In the genomic region with DNA sequence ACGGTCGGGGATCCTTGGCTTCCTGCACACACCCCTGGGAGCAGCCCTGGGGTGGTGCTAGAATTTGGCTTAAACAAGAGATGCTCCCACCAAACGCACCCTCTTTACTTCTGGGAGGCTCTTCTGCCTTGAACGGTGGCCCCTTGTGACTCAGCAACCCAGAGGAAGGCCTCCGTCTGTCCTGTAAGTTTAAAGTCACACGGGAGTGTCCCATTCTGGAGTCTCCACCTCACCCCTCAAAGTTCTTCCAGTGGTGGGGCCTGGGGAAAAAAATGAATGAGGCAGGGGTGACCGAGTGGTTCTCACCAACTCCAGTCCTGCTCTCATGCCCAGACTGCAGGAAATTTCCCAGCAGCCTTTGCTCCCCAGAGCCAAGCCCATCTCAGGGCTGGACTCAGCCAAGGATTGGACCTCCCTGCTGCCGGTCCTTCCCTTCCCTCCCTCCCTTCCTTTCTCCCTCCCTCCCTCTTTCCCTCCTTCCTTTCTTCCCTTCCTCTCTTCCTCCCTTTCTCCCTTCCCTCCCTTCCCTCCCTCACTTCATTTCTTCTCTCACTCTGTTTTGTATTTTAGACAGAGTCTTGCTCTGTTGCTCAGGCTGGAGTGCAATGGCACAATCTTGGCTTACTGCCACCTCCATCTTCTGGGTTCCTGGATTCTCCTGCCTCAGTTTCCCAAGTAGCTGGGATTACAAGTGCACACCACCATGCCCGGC, we compare ENCODE assay signal across 11 cellular contexts. TPM values are rescaled to one million over a fixed set of nuclear protein-coding genes. Genes with fewer than 3 reads are reported as not detected.
A peak's percentile ranks its signal among the peaks of the same experiment; 100 is the strongest.
DNase-seq lines count a peak whose midpoint lies in the region; ATAC-seq and TF ChIP-seq lines count a peak whose summit lies in the region.
"Had no signal": no experiment of that assay in that cellular context is flagged by ENCODE, and none has a peak within 500 bp of the region (broad histone marks: within the 10 kb centered on the region; RNA-seq: fewer than 3 reads in every experiment).

No MANE protein-coding gene starts in this region.

- no peaks in the 10 kb centered on the region for H4K20me1 ChIP-seq in mammary epithelial cell (ENCODE audit: insufficient read depth, low read length)

- no peaks in the 10 kb centered on the region for H3K36me3 ChIP-seq in mammary epithelial cell (ENCODE audit: insufficient read depth, low read length)
- H3K36me3 ChIP-seq in SJCRH30 = no peaks in the 10 kb centered on the region

- in situ Hi-C loops in mammary epithelial cell (cut with MboI; ENCODE audit: low sequenced_read_pairs in 2 of 2) = no loop called here

- H3K27ac Mint-ChIP-seq in MCF 10A (ENCODE audit: low read depth, unreplicated experiment) = no peak overlapping the region
- peak overlapping the region; percentile 2 for H3K27ac Mint-ChIP-seq in stimulated activated naive B cell treated with anti-CD40 and anti-IgM and Interleukin-4, amounts not matched to agents 10 μg/mL and 1 μg/mL and 100 μg/mL, for 72 hours
- H3K27ac Mint-ChIP-seq: activated naive CD8-positive, alpha-beta T cell; CD4-positive, alpha-beta T cell had no signal

- dilution Hi-C loops in mammary epithelial cell (cut with HindIII; ENCODE audit: low sequenced_read_pairs) = no loop called here

- H3K9me3 Mint-ChIP-seq in MCF 10A (ENCODE audit: unreplicated experiment) = peaks cover 6% of the 10 kb centered on the region
- H3K9me3 Mint-ChIP-seq in stimulated activated naive B cell treated with anti-CD40 and anti-IgM and Interleukin-4, amounts not matched to agents 10 μg/mL and 1 μg/mL and 100 μg/mL, for 72 hours = peaks cover 4 to 6% of the 10 kb centered on the region in 2 donors

- no peak overlapping the region for H3K27ac ChIP-seq in mammary epithelial cell (ENCODE audit: insufficient read depth, low read depth, low read length)
- H3K27ac ChIP-seq in SJCRH30 = no peak overlapping the region
- H3K27ac ChIP-seq: VCaP had no signal

- H3K4me3 ChIP-seq in mammary epithelial cell (replicated peaks in 1 of 3; ENCODE audit: insufficient read depth in 1 of 3, low read depth in 2 of 3, low read length in 3 of 3) = no peak overlapping the region
- peak overlapping the region; percentile 46 for H3K4me3 ChIP-seq in SJCRH30

- no peak overlapping the region for H3K4me3 Mint-ChIP-seq in MCF 10A (ENCODE audit: unreplicated experiment)
- peak overlapping the region in 1 of 2 donors; percentile 50 for H3K4me3 Mint-ChIP-seq in stimulated activated naive B cell treated with anti-CD40 and anti-IgM and Interleukin-4, amounts not matched to agents 10 μg/mL and 1 μg/mL and 100 μg/mL, for 72 hours
- H3K4me3 Mint-ChIP-seq: activated naive CD8-positive, alpha-beta T cell; CD4-positive, alpha-beta T cell had no signal

- H3K79me2 ChIP-seq in mammary epithelial cell (ENCODE audit: insufficient read depth, low read length) = no peaks in the 10 kb centered on the region

- WGBS in mammary epithelial cell (ENCODE audit: low coverage, missing lambda C conversion rate) = 83% methylated on average over 7 of the region's 9 CpGs

- no peak for ATAC-seq in stimulated activated naive B cell treated with anti-CD40 and anti-IgM and Interleukin-4, amounts not matched to agents 10 μg/mL and 1 μg/mL and 100 μg/mL, for 72 hours (replicated peaks)
- no peak for ATAC-seq in GM19395 (IDR thresholded peaks at IDR 0.05; ENCODE audit: unreplicated experiment)

- no peaks in the 10 kb centered on the region for H3K4me1 Mint-ChIP-seq in MCF 10A (ENCODE audit: insufficient read depth, unreplicated experiment)
- H3K4me1 Mint-ChIP-seq in stimulated activated naive B cell treated with anti-CD40 and anti-IgM and Interleukin-4, amounts not matched to agents 10 μg/mL and 1 μg/mL and 100 μg/mL, for 72 hours = peaks cover 7 to 8% of the 10 kb centered on the region in 2 donors

- H3K27me3 ChIP-seq in mammary epithelial cell (ENCODE audit: insufficient read depth, low read length) (no peaks in the 10 kb centered on the region), SJCRH30 (0 out of 2 replicates have a peak, but pooled peaks cover 2% of the 10 kb centered on the region)

- H3K27me3 Mint-ChIP-seq in MCF 10A (ENCODE audit: insufficient read depth, unreplicated experiment) = peaks cover 12% of the 10 kb centered on the region
- H3K27me3 Mint-ChIP-seq in stimulated activated naive B cell treated with anti-CD40 and anti-IgM and Interleukin-4, amounts not matched to agents 10 μg/mL and 1 μg/mL and 100 μg/mL, for 72 hours = peaks cover 14 to 28% of the 10 kb centered on the region in 2 donors
- H3K27me3 Mint-ChIP-seq: activated naive CD8-positive, alpha-beta T cell; CD4-positive, alpha-beta T cell had no signal

- TF ChIP-seq CTCF in MCF 10A (IDR thresholded peaks at IDR 0.05; ENCODE audit: unreplicated experiment) (no peak), mammary epithelial cell (conservative IDR thresholded peaks at IDR 0.05 in 1 of 2, IDR thresholded peaks at IDR 0.05 in 1 of 2; ENCODE audit: extremely low read depth in 1 of 2, insufficient read depth in 1 of 2, low read depth in 1 of 2, low read length in 2 of 2) (no peak)

- H3K4me1 ChIP-seq in mammary epithelial cell (ENCODE audit: insufficient read depth, low read length) (no peaks in the 10 kb centered on the region), SJCRH30 (no peaks in the 10 kb centered on the region)

- intact Hi-C loops in MCF 10A (cut with micrococcal nuclease) (no loop called here), mammary epithelial cell (cut with micrococcal nuclease) (no loop called here)

- no TSS peak for BruUV-seq in MCF 10A (replicated peaks; lab: Mats Ljungman, UMichigan)
- no TSS peak for BruUV-seq in mammary epithelial cell (replicated peaks; lab: Mats Ljungman, UMichigan)

- DNase-seq in MCF 10A (ENCODE audit: unreplicated experiment) = peak; percentile 10
- no peak for DNase-seq in mammary epithelial cell
- peak; percentile 22 to 50 for DNase-seq in SJCRH30
- DNase-seq in stimulated activated naive B cell treated with anti-CD40 and anti-IgM and Interleukin-4, amounts not matched to agents 10 μg/mL and 1 μg/mL and 100 μg/mL, for 72 hours = no peak
- DNase-seq in NCI-H748 treated with DMSO at 0.1 percent for 48 hours (lab: John Stamatoyannopoulos, UW) = no peak
- DNase-seq: CD4-positive, alpha-beta T cell; midbrain had no signal

- H3K9me3 ChIP-seq in mammary epithelial cell (replicated peaks; ENCODE audit: insufficient read depth, low read length) = peaks cover 4% of the 10 kb centered on the region
- no peaks in the 10 kb centered on the region for H3K9me3 ChIP-seq in SJCRH30 (replicated peaks)

- H3K36me3 Mint-ChIP-seq in MCF 10A (ENCODE audit: insufficient read depth, unreplicated experiment) = no peaks in the 10 kb centered on the region
- peaks cover 3 to 5% of the 10 kb centered on the region in 2 donors for H3K36me3 Mint-ChIP-seq in stimulated activated naive B cell treated with anti-CD40 and anti-IgM and Interleukin-4, amounts not matched to agents 10 μg/mL and 1 μg/mL and 100 μg/mL, for 72 hours

- H3K9ac ChIP-seq in mammary epithelial cell (ENCODE audit: insufficient read depth, low read length) = no peak overlapping the region

- no peak overlapping the region for H2AFZ ChIP-seq in mammary epithelial cell (ENCODE audit: low read depth, low read length)

- H3K4me2 ChIP-seq in mammary epithelial cell (ENCODE audit: insufficient read depth, low read depth, low read length) = no peak overlapping the region

- POLR2A ChIA-PET in MCF 10A (lab: Yijun Ruan, JAX) = no interaction called here

- CTCF ChIA-PET in MCF 10A (lab: Yijun Ruan, JAX) (interaction anchor here (0.9 to 1.9 kb wide), 4 partner anchors 17 to 43 kb away, joined by 3 to 6 read pairs (median 4); no protein-coding TSS in a partner anchor), mammary epithelial cell (lab: Charles Lee; ENCODE audit: low non-redundant PET) (no interaction called here)

RNA-seq across cellular contexts. Expression of a gene that starts 11.4 kb away (rescaled TPM):
- total RNA-seq in MCF 10A (2022) = not detected in 2 replicates
- not detected for total RNA-seq in mammary epithelial cell
- polyA plus RNA-seq in mammary epithelial cell = not detected
- not detected for polyA minus RNA-seq in mammary epithelial cell
- total RNA-seq in SJCRH30 (2014; rRNA removed; shearing (Covaris generic)) = not detected in 2 replicates
- total RNA-seq: CD4-positive, alpha-beta T cell; epithelial cell of proximal tubule had no signal

RNA-seq across cellular contexts. Expression of a gene that starts 23.7 kb away (rescaled TPM):
- total RNA-seq in MCF 10A (2022) = not detected in 2 replicates
- total RNA-seq in mammary epithelial cell = not detected
- polyA plus RNA-seq in mammary epithelial cell = not detected
- polyA minus RNA-seq in mammary epithelial cell = not detected
- total RNA-seq in SJCRH30 (2014; rRNA removed; shearing (Covaris generic)) = not detected in 2 replicates
- total RNA-seq: CD4-positive, alpha-beta T cell; epithelial cell of proximal tubule had no signal

RNA-seq across cellular contexts. Expression of a gene that starts 38.1 kb away (rescaled TPM):
- total RNA-seq in MCF 10A (2022) (0.19 and 0.29 TPM in 2 replicates), mammary epithelial cell (under 1 TPM; 0.09 to 0.17 TPM)
- 0.06 TPM for polyA plus RNA-seq in mammary epithelial cell
- not detected for polyA minus RNA-seq in mammary epithelial cell
- total RNA-seq in SJCRH30 (2014; rRNA removed; shearing (Covaris generic)) = 0.14 TPM in 1 of 2 replicates, not detected in the other
- total RNA-seq: epithelial cell of proximal tubule had no signal

RNA-seq across cellular contexts. Expression of a gene that starts 49.5 kb away (rescaled TPM):
- total RNA-seq in MCF 10A (2022) (0.14 and 1.2 TPM in 2 replicates), mammary epithelial cell (under 1 TPM in 1 of 2 donors, not detected in 1; 0.16 TPM)
- 0.25 TPM for polyA plus RNA-seq in mammary epithelial cell
- not detected for polyA minus RNA-seq in mammary epithelial cell
- not detected in 2 replicates for total RNA-seq in SJCRH30 (2014; rRNA removed; shearing (Covaris generic))

RNA-seq across cellular contexts. Expression of a gene that starts 54.8 kb away (rescaled TPM):
- total RNA-seq in MCF 10A (2022) (8.1 and 10.1 TPM in 2 replicates), mammary epithelial cell (10 to 100 TPM in 1 of 2 donors, 1 to 10 TPM in 1; 8.7 to 10.7 TPM)
- 6.4 TPM for polyA plus RNA-seq in mammary epithelial cell
- polyA minus RNA-seq in mammary epithelial cell = 9.8 TPM
- total RNA-seq in SJCRH30 (2014; rRNA removed; shearing (Covaris generic)) = 6.1 and 6.7 TPM in 2 replicates

Comparison
In these comparisons a context has a peak if more than half of its experiments do, and no peak if none do; other contexts are left out.
1. DNase-seq: peak in MCF 10A (single experiment) and SJCRH30 (2 of 2); none in mammary epithelial cell (single experiment), stimulated activated naive B cell treated with anti-CD40 and anti-IgM and Interleukin-4, amounts not matched to agents 10 μg/mL and 1 μg/mL and 100 μg/mL, for 72 hours (single experiment) and NCI-H748 treated with DMSO at 0.1 percent for 48 hours (single experiment).